Comparison of ENCODE assay signal across 10 cellular contexts in the genomic region with DNA sequence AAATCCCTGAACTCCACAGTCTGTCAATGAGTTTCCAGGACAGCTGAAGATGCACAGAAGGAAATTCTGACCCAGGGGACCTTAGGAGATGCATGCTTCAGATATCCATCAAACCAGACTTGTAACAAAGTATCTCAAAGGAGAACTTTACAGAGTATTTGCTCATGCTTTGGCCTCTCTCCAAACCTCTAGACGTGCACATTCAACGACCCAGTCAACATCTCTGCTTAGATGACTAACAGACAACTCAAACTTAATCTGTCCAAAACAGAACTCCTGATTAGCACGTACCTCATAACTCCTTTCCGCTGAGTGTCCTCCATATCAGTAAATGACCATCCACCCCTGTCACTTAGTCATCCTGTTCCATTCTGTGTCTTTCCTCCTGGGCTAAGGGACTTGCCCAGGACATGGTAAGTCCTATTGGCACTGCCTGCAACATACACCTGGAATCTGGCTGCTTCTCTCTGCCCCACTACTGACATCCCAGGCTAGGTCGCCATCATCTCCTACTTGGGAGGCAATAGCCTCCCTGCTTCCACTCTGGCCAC.
DNase-seq lines count a peak whose midpoint lies in the region; ATAC-seq and TF ChIP-seq lines count a peak whose summit lies in the region.
"Had no signal": no experiment of that assay in that cellular context is flagged by ENCODE, and none has a peak within 500 bp of the region (broad histone marks: within the 10 kb centered on the region; RNA-seq: fewer than 3 reads in every experiment).

No MANE protein-coding gene starts in this region.

- no peaks in the 10 kb centered on the region for H3K27me3 ChIP-seq in GM23338 (ENCODE audit: insufficient read depth)

- no peaks in the 10 kb centered on the region for H3K79me2 ChIP-seq in GM23338 (replicated peaks; ENCODE audit: insufficient read depth)

- H2AFZ ChIP-seq in GM23338 = no peak overlapping the region

- TF ChIP-seq CTCF in endothelial cell (IDR thresholded peaks at IDR 0.05; ENCODE audit: unreplicated experiment) = no peak
- TF ChIP-seq CTCF in omental fat pad (IDR thresholded peaks at IDR 0.05) = no peak
- no peak for TF ChIP-seq CTCF in GM23338 (conservative IDR thresholded peaks at IDR 0.05; ENCODE audit: low read depth in 2 of 2)

- H3K9me3 Mint-ChIP-seq in endothelial cell (ENCODE audit: unreplicated experiment) = no peaks in the 10 kb centered on the region
- no peaks in the 10 kb centered on the region for H3K9me3 Mint-ChIP-seq in GM23338

- H3K27ac ChIP-seq in GM23338 (ENCODE audit: low read depth) = no peak overlapping the region

- H3K4me1 ChIP-seq in GM23338 (ENCODE audit: insufficient read depth) = no peaks in the 10 kb centered on the region

- no peak overlapping the region for H3K4me2 ChIP-seq in GM23338

- no peaks in the 10 kb centered on the region for H3K36me3 ChIP-seq in GM23338 (ENCODE audit: insufficient read depth)

- peaks cover 8% of the 10 kb centered on the region for H3K27me3 Mint-ChIP-seq in endothelial cell (ENCODE audit: unreplicated experiment)
- peaks cover 3% of the 10 kb centered on the region for H3K27me3 Mint-ChIP-seq in GM23338 (ENCODE audit: insufficient read depth, low read depth, poor library complexity)
- H3K27me3 Mint-ChIP-seq: T-helper 17 cell had no signal

- no peaks in the 10 kb centered on the region; the same call in 1 of the 2 replicates for H3K9me2 ChIP-seq in GM23338 (ENCODE audit: insufficient read depth)

- H3K36me3 Mint-ChIP-seq in endothelial cell (ENCODE audit: low read depth, unreplicated experiment) = peaks cover 16% of the 10 kb centered on the region
- no peaks in the 10 kb centered on the region for H3K36me3 Mint-ChIP-seq in GM23338 (ENCODE audit: low read depth)

- DNase-seq in Daoy (ENCODE audit: low read depth) (peak; percentile 83), endothelial cell (ENCODE audit: low spot score) (no peak), omental fat pad (ENCODE audit: low spot score) (no peak), GM23338 (ENCODE audit: low spot score) (no peak)
- DNase-seq: NCI-H446 treated with DMSO at 0.1 percent for 48 hours, T-helper 17 cell had no signal

- H4K20me1 ChIP-seq in GM23338 (replicated peaks; ENCODE audit: insufficient read depth) = no peaks in the 10 kb centered on the region

- no peak overlapping the region for H3K4me3 ChIP-seq in GM23338

- H3K4me1 Mint-ChIP-seq in endothelial cell (ENCODE audit: unreplicated experiment) = no peaks in the 10 kb centered on the region
- H3K4me1 Mint-ChIP-seq in GM23338 = peaks cover 6% of the 10 kb centered on the region; the same call in 2 of the 3 replicates

- H3K4me3 Mint-ChIP-seq in endothelial cell (ENCODE audit: unreplicated experiment) = no peak overlapping the region
- H3K4me3 Mint-ChIP-seq in GM23338 = no peak overlapping the region
- H3K4me3 Mint-ChIP-seq: T-helper 17 cell had no signal

- H3F3A ChIP-seq in GM23338 (replicated peaks; ENCODE audit: low read depth) = no peaks in the 10 kb centered on the region

- ATAC-seq in omental fat pad (ENCODE audit: low FRiP score) = peak; percentile 95
- no peak for ATAC-seq in GM21360 (IDR thresholded peaks at IDR 0.05; ENCODE audit: unreplicated experiment)
- no peak for ATAC-seq in HG03565 (IDR thresholded peaks at IDR 0.05; ENCODE audit: unreplicated experiment)
- ATAC-seq in GM23338 = no peak
- ATAC-seq in HG03175 (IDR thresholded peaks at IDR 0.05; ENCODE audit: unreplicated experiment) = no peak
- ATAC-seq: T-helper 17 cell had no signal

- peak overlapping the region; percentile 53 for H3K27ac Mint-ChIP-seq in endothelial cell (ENCODE audit: unreplicated experiment)
- H3K27ac Mint-ChIP-seq in GM23338 = no peak overlapping the region
- H3K27ac Mint-ChIP-seq: T-helper 17 cell had no signal

TF ChIP-seq in PFSK-1, 5 proteins besides CTCF, POLR2A, EP300 and RAD21:
- TF ChIP-seq TAF1 (IDR thresholded peaks at IDR 0.05; ENCODE audit: borderline replicate concordance, insufficient read depth, low read length) = no peak
- TF ChIP-seq POLR2AphosphoS5 (IDR thresholded peaks at IDR 0.05; ENCODE audit: low read depth, low read length) = no peak
- TF ChIP-seq, protein P1, sequence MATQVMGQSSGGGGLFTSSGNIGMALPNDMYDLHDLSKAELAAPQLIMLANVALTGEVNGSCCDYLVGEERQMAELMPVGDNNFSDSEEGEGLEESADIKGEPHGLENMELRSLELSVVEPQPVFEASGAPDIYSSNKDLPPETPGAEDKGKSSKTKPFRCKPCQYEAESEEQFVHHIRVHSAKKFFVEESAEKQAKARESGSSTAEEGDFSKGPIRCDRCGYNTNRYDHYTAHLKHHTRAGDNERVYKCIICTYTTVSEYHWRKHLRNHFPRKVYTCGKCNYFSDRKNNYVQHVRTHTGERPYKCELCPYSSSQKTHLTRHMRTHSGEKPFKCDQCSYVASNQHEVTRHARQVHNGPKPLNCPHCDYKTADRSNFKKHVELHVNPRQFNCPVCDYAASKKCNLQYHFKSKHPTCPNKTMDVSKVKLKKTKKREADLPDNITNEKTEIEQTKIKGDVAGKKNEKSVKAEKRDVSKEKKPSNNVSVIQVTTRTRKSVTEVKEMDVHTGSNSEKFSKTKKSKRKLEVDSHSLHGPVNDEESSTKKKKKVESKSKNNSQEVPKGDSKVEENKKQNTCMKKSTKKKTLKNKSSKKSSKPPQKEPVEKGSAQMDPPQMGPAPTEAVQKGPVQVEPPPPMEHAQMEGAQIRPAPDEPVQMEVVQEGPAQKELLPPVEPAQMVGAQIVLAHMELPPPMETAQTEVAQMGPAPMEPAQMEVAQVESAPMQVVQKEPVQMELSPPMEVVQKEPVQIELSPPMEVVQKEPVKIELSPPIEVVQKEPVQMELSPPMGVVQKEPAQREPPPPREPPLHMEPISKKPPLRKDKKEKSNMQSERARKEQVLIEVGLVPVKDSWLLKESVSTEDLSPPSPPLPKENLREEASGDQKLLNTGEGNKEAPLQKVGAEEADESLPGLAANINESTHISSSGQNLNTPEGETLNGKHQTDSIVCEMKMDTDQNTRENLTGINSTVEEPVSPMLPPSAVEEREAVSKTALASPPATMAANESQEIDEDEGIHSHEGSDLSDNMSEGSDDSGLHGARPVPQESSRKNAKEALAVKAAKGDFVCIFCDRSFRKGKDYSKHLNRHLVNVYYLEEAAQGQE (IDR thresholded peaks at IDR 0.05; ENCODE audit: insufficient read depth in 1 of 2, low read depth in 2 of 2, low read length in 2 of 2) = 0 out of 4 replicates have a peak, but pooled peaks of 1 of the 2 experiments have one; percentile 4
- TF ChIP-seq SIN3A (IDR thresholded peaks at IDR 0.05; ENCODE audit: borderline replicate concordance, insufficient read depth, low read length) = peak; percentile 58; the same call in 1 of the 2 replicates
- no peak for TF ChIP-seq FOXP2 (optimal IDR thresholded peaks at IDR 0.05; ENCODE audit: borderline replicate concordance, extremely low read depth, extremely low read length, insufficient read depth)

TF ChIP-seq in GM23338, 12 proteins besides CTCF, POLR2A, EP300 and RAD21:
- no peak for TF ChIP-seq ZNF331 (CRISPR knock-in tag; IDR thresholded peaks at IDR 0.05; ENCODE audit: low read depth)
- no peak for TF ChIP-seq POLR2AphosphoS5 (IDR thresholded peaks at IDR 0.05; ENCODE audit: low read depth)
- TF ChIP-seq, protein P1 (IDR thresholded peaks at IDR 0.05; ENCODE audit: unreplicated experiment) = no peak
- TF ChIP-seq JUNB (IDR thresholded peaks at IDR 0.05; ENCODE audit: unreplicated experiment) = no peak
